1 cellular context compared by ENCODE assay signal in genomic region chr10:32378371-32379301, GRCh38.
TF ChIP-seq lines count a peak whose summit lies in the region.

No MANE protein-coding gene starts in this region.

TF ChIP-seq in K562, 482 proteins besides CTCF, POLR2A, EP300 and RAD21 (continued from another document and continues in another):
- TF ChIP-seq EGR1 (conservative IDR thresholded peaks at IDR 0.05), result peak; percentile 49
- peak; percentile 59 for TF ChIP-seq RBBP5 (IDR thresholded peaks at IDR 0.05; ENCODE audit: borderline replicate concordance, insufficient read depth, low read length, poor library complexity, severe bottlenecking)
- peak; percentile 46 for TF ChIP-seq SOX6 (IDR thresholded peaks at IDR 0.05)
- TF ChIP-seq RCOR1 (IDR thresholded peaks at IDR 0.05; ENCODE audit: borderline replicate concordance in 1 of 2, low read depth in 2 of 2, low read length in 2 of 2), result peak in 1 of 2 experiments; percentile 54; a peak in 1 of 4 replicates
- peak; percentile 52 for TF ChIP-seq C11orf30 (IDR thresholded peaks at IDR 0.05; ENCODE audit: low read depth)
- peak; percentile 62 for TF ChIP-seq POLR2G (IDR thresholded peaks at IDR 0.05; ENCODE audit: low read depth, low read length)
- no peak for TF ChIP-seq PCBP1 (IDR thresholded peaks at IDR 0.05; ENCODE audit: low read depth, low read length, poor library complexity, severe bottlenecking)
- TF ChIP-seq FOXK2 (conservative IDR thresholded peaks at IDR 0.05 in 1 of 2, IDR thresholded peaks at IDR 0.05 in 1 of 2; ENCODE audit: low read depth in 2 of 2), result peak; percentile 38 to 43; a peak in 2 of 4 replicates
- TF ChIP-seq THRAP3 (IDR thresholded peaks at IDR 0.05; ENCODE audit: borderline replicate concordance), result no peak
- peak; percentile 55; the same call in 1 of the 2 replicates for TF ChIP-seq CREB3L1 (IDR thresholded peaks at IDR 0.05; ENCODE audit: borderline replicate concordance, low read depth)
- TF ChIP-seq KDM5B (IDR thresholded peaks at IDR 0.05; ENCODE audit: insufficient replicate concordance, low read depth, low read length), result peak; percentile 63
- TF ChIP-seq PML (IDR thresholded peaks at IDR 0.05; ENCODE audit: low read length), result peak; percentile 30
- no peak; the same call in none of the 2 replicates for TF ChIP-seq LCOR (CRISPR knock-in tag; IDR thresholded peaks at IDR 0.05)
- peak; percentile 31 for TF ChIP-seq ZNF316 (IDR thresholded peaks at IDR 0.05)
- TF ChIP-seq ELK1 (CRISPR knock-in tag; IDR thresholded peaks at IDR 0.05), result no peak
- TF ChIP-seq SIN3A (IDR thresholded peaks at IDR 0.05; ENCODE audit: borderline replicate concordance in 2 of 2, control insufficient read depth in 1 of 2, low read depth in 2 of 2, low read length in 2 of 2), result no peak
- peak; percentile 63 for TF ChIP-seq POLR2B (IDR thresholded peaks at IDR 0.05; ENCODE audit: low read depth, partially characterized antibody)
- no peak for TF ChIP-seq CSDE1 (IDR thresholded peaks at IDR 0.05)
- TF ChIP-seq SUPT5H (IDR thresholded peaks at IDR 0.05), result peak; percentile 80
- TF ChIP-seq ATF1 (CRISPR knock-in tag; IDR thresholded peaks at IDR 0.05), result no peak
- TF ChIP-seq ATF1 (tag; IDR thresholded peaks at IDR 0.05), result peak; percentile 69
- TF ChIP-seq ZNF384 (IDR thresholded peaks at IDR 0.05; ENCODE audit: low read depth, low read length), result peak; percentile 98
- TF ChIP-seq GTF2F1 (IDR thresholded peaks at IDR 0.05; ENCODE audit: low read depth, low read length), result peak; percentile 77; the same call in 1 of the 2 replicates
- TF ChIP-seq TEAD1 (CRISPR knock-in tag; IDR thresholded peaks at IDR 0.05), result peak in 1 of 2 experiments; percentile 38; a peak in 1 of 4 replicates
- TF ChIP-seq ZC3H11A (IDR thresholded peaks at IDR 0.05; ENCODE audit: low read depth, low read length), result peak; percentile 38; the same call in 1 of the 2 replicates
- TF ChIP-seq MNT (conservative IDR thresholded peaks at IDR 0.05), result peak in 1 of 2 experiments; percentile 28; a peak in 2 of 4 replicates
- peak; percentile 96 for TF ChIP-seq NFRKB (IDR thresholded peaks at IDR 0.05; ENCODE audit: low read depth)
- TF ChIP-seq ZNF644 (tag; IDR thresholded peaks at IDR 0.05; ENCODE audit: low read depth), result peak; percentile 49; the same call in 1 of the 2 replicates
- TF ChIP-seq SIX5 (IDR thresholded peaks at IDR 0.05; ENCODE audit: borderline replicate concordance in 1 of 2, insufficient read depth in 1 of 2, low read depth in 1 of 2, low read length in 2 of 2), result no peak
- TF ChIP-seq NFE2 (IDR thresholded peaks at IDR 0.05; ENCODE audit: low read depth), result peak; percentile 57
- TF ChIP-seq RERE (CRISPR knock-in tag; IDR thresholded peaks at IDR 0.05; ENCODE audit: borderline replicate concordance), result no peak
- TF ChIP-seq KAT8 (IDR thresholded peaks at IDR 0.05; ENCODE audit: low read depth), result peak; percentile 7; the same call in 1 of the 2 replicates
- peak; percentile 86 for TF ChIP-seq TAF1 (IDR thresholded peaks at IDR 0.05; ENCODE audit: control insufficient read depth, extremely low read depth, insufficient read depth, low read length, severe bottlenecking)
- no peak for TF ChIP-seq DMBX1 (CRISPR knock-in tag; IDR thresholded peaks at IDR 0.05; ENCODE audit: borderline replicate concordance)
- TF ChIP-seq ZNF324 (CRISPR knock-in tag; IDR thresholded peaks at IDR 0.05), result no peak
- TF ChIP-seq CTBP1 (IDR thresholded peaks at IDR 0.05; ENCODE audit: borderline replicate concordance), result peak; percentile 37; the same call in 1 of the 2 replicates
- TF ChIP-seq NRF1 (conservative IDR thresholded peaks at IDR 0.05 in 1 of 2, IDR thresholded peaks at IDR 0.05 in 1 of 2), result peak in 1 of 2 experiments; percentile 40; a peak in 3 of 4 replicates
- TF ChIP-seq BACH1 (tag; IDR thresholded peaks at IDR 0.05), result 0 out of 2 replicates have a peak, but pooled peaks have one; percentile 28
- no peak for TF ChIP-seq SIRT6 (IDR thresholded peaks at IDR 0.05; ENCODE audit: low read depth, low read length)
- TF ChIP-seq YY1 (IDR thresholded peaks at IDR 0.05; ENCODE audit: borderline replicate concordance in 1 of 3, control insufficient read depth in 1 of 3, extremely low read depth in 1 of 3, insufficient read depth in 3 of 3, insufficient read length in 1 of 3, insufficient replicate concordance in 2 of 3, low read depth in 1 of 3, low read length in 2 of 3), result peak; percentile 39 to 94 (median 82)
- TF ChIP-seq NR2C1 (IDR thresholded peaks at IDR 0.05), result no peak
- TF ChIP-seq NR2C1 (tag; IDR thresholded peaks at IDR 0.05), result no peak
- TF ChIP-seq SMAD4 (CRISPR knock-in tag; conservative IDR thresholded peaks at IDR 0.05), result 0 out of 2 replicates have a peak, but pooled peaks have one; percentile 30
- 0 out of 4 replicates have a peak, but pooled peaks of 1 of the 2 experiments have one; percentile 32 for TF ChIP-seq SRF (CRISPR knock-in tag; IDR thresholded peaks at IDR 0.05)
- TF ChIP-seq MAZ (CRISPR knock-in tag; conservative IDR thresholded peaks at IDR 0.05 in 1 of 2, IDR thresholded peaks at IDR 0.05 in 1 of 2), result peak; percentile 44 to 67; a peak in 2 of 4 replicates
- TF ChIP-seq MAFG (tag; conservative IDR thresholded peaks at IDR 0.05), result 0 out of 2 replicates have a peak, but pooled peaks have one; percentile 25
- TF ChIP-seq MAFK (IDR thresholded peaks at IDR 0.05; ENCODE audit: low read length), result peak; percentile 26; the same call in 1 of the 2 replicates
- peak; percentile 42; the same call in 1 of the 2 replicates for TF ChIP-seq THAP12 (CRISPR knock-in tag; IDR thresholded peaks at IDR 0.05)
- peak; percentile 50; the same call in 1 of the 2 replicates for TF ChIP-seq TAF7 (tag; IDR thresholded peaks at IDR 0.05)
- TF ChIP-seq PHF8 (IDR thresholded peaks at IDR 0.05; ENCODE audit: borderline replicate concordance, low read length), result peak; percentile 60
- TF ChIP-seq CEBPG (CRISPR knock-in tag; IDR thresholded peaks at IDR 0.05), result no peak
- no peak for TF ChIP-seq CEBPG (tag; conservative IDR thresholded peaks at IDR 0.05 in 1 of 2, IDR thresholded peaks at IDR 0.05 in 1 of 2)
- peak; percentile 84 for TF ChIP-seq CHD1 (IDR thresholded peaks at IDR 0.05; ENCODE audit: low read length)
- no peak for TF ChIP-seq GABPA (tag; conservative IDR thresholded peaks at IDR 0.05; ENCODE audit: low read depth)
- no peak for TF ChIP-seq ARID3B (CRISPR knock-in tag; IDR thresholded peaks at IDR 0.05; ENCODE audit: borderline replicate concordance)
